Comparison of ENCODE assay signal across 8 cellular contexts in genomic region chr6:122491915-122492537, GRCh38. TPM values are rescaled to one million over a fixed set of nuclear protein-coding genes. Genes with fewer than 3 reads are reported as not detected.
DNase-seq lines count a peak whose midpoint lies in the region; ATAC-seq, FAIRE-seq and TF ChIP-seq lines count a peak whose summit lies in the region.

No MANE protein-coding gene starts in this region.

- peaks cover 2 to 12% of the 10 kb centered on the region in 2 experiments for H3K27me3 ChIP-seq in endothelial cell of umbilical vein (ENCODE audit: control insufficient read depth in 2 of 2, insufficient read depth in 2 of 2, low read length in 2 of 2)

- H4K20me1 ChIP-seq in endothelial cell of umbilical vein (replicated peaks; ENCODE audit: control insufficient read depth, extremely low read depth, insufficient read depth, low read length), result no peaks in the 10 kb centered on the region

- ATAC-seq in GM21526 (IDR thresholded peaks at IDR 0.05; ENCODE audit: low FRiP score, unreplicated experiment), result peak; percentile 97
- ATAC-seq in activated CD8-positive, alpha-beta memory T cell treated with anti-CD3 and anti-CD28 coated beads, Interleukin-2, amount 10 ng/mL, durations not matched to agents 7 days and 5 days, result peak; percentile 91
- peak; percentile 99 to 100 for ATAC-seq in naive thymus-derived CD8-positive, alpha-beta T cell

- no peak overlapping the region for H3K9ac ChIP-seq in endothelial cell of umbilical vein (replicated peaks; ENCODE audit: extremely low read depth, insufficient read depth, low read length)

- no peaks in the 10 kb centered on the region for H3K4me1 ChIP-seq in endothelial cell of umbilical vein (ENCODE audit: control insufficient read depth, extremely low read depth, insufficient read depth, low read length)

- DNase-seq in DMS53 (lab: John Stamatoyannopoulos, UW) (peak; percentile 86), HT1080 (ENCODE audit: low read depth) (peak; percentile 63), NOMO-1 treated with dmso at 0.1 percent for 144 hours (lab: John Stamatoyannopoulos, UW; ENCODE audit: unreplicated experiment) (peak; percentile 47), endothelial cell of umbilical vein (ENCODE audit: low read depth, low spot score) (peak; percentile 78)
- peak; percentile 82 for DNase-seq in activated CD8-positive, alpha-beta memory T cell treated with anti-CD3 and anti-CD28 coated beads, Interleukin-2, amount 10 ng/mL, durations not matched to agents 7 days and 5 days
- peak; percentile 47 to 81 (median 65) for DNase-seq in naive thymus-derived CD8-positive, alpha-beta T cell
- peak; percentile 43 for DNase-seq in stimulated activated naive CD4-positive, alpha-beta T cell treated with Interleukin-2 at 50 U/mL for 16 hours (lab: John Stamatoyannopoulos, UW)

- dilution Hi-C loops in endothelial cell of umbilical vein (cut with MboI; ENCODE audit: extremely low pct_ligation_motif_present, low sequenced_read_pairs), result no loop called here

- no peaks in the 10 kb centered on the region for H3K9me3 ChIP-seq in endothelial cell of umbilical vein (replicated peaks; ENCODE audit: control insufficient read depth, insufficient read depth, low read length)

- H3K4me1 Mint-ChIP-seq in activated CD8-positive, alpha-beta memory T cell treated with anti-CD3 and anti-CD28 coated beads, Interleukin-2, amount 10 ng/mL, durations not matched to agents 7 days and 5 days, result peaks cover 16% of the 10 kb centered on the region
- H3K4me1 Mint-ChIP-seq in naive thymus-derived CD8-positive, alpha-beta T cell, result peaks cover 2 to 15% (median 12%) of the 10 kb centered on the region in 4 donors

- H3K4me3 ChIP-seq in endothelial cell of umbilical vein (replicated peaks in 1 of 3; ENCODE audit: insufficient read depth in 1 of 3, low read depth in 1 of 3, low read length in 3 of 3), result no peak overlapping the region

- TF ChIP-seq POLR2A in endothelial cell of umbilical vein (IDR thresholded peaks at IDR 0.05; ENCODE audit: low read depth, low read length), result no peak

- H3K4me2 ChIP-seq in endothelial cell of umbilical vein (ENCODE audit: insufficient read depth, low read length), result peak overlapping the region; percentile 47

- no peaks in the 10 kb centered on the region for H3K9me3 Mint-ChIP-seq in activated CD8-positive, alpha-beta memory T cell treated with anti-CD3 and anti-CD28 coated beads, Interleukin-2, amount 10 ng/mL, durations not matched to agents 7 days and 5 days (ENCODE audit: low read depth)
- peaks cover 0 to 16% (median 6%) of the 10 kb centered on the region in 9 donors for H3K9me3 Mint-ChIP-seq in naive thymus-derived CD8-positive, alpha-beta T cell

- FAIRE-seq in endothelial cell of umbilical vein (lab: Jason Lieb, UNC), result peak; percentile 79

- no TSS peak for BruUV-seq in endothelial cell of umbilical vein (replicated peaks; lab: Mats Ljungman, UMichigan)

- no peak overlapping the region for H3K4me3 Mint-ChIP-seq in activated CD8-positive, alpha-beta memory T cell treated with anti-CD3 and anti-CD28 coated beads, Interleukin-2, amount 10 ng/mL, durations not matched to agents 7 days and 5 days
- H3K4me3 Mint-ChIP-seq in naive thymus-derived CD8-positive, alpha-beta T cell, result peak overlapping the region in 2 of 10 donors; percentile 2 to 15

- POLR2A ChIA-PET in endothelial cell of umbilical vein (lab: Charles Lee), result interaction anchor here (0.6 kb wide), 1 partner anchor 38 kb away, joined by 4 read pairs; no protein-coding TSS in a partner anchor
- POLR2A ChIA-PET in naive thymus-derived CD8-positive, alpha-beta T cell (lab: Charles Lee), result no interaction called here

- intact Hi-C loops in endothelial cell of umbilical vein (cut with micrococcal nuclease), result loop anchor here (1.0 to 5.0 kb wide), 4 partner anchors 38 to 347 kb away; partner anchors contain the start of gene PKIB

- peaks cover under 1% of the 10 kb centered on the region for H3K27me3 Mint-ChIP-seq in activated CD8-positive, alpha-beta memory T cell treated with anti-CD3 and anti-CD28 coated beads, Interleukin-2, amount 10 ng/mL, durations not matched to agents 7 days and 5 days
- peaks cover 0 to 2% (median 1%) of the 10 kb centered on the region in 5 donors for H3K27me3 Mint-ChIP-seq in naive thymus-derived CD8-positive, alpha-beta T cell

- CTCF ChIA-PET in activated CD8-positive, alpha-beta memory T cell treated with anti-CD3 and anti-CD28 coated beads, Interleukin-2, amount 10 ng/mL, durations not matched to agents 7 days and 5 days (lab: Charles Lee), result interaction anchor here (0.7 to 10.3 kb wide), 17 partner anchors 9 to 347 kb away, joined by 3 to 132 read pairs (median 4); partner anchors contain the start of gene SERINC1
- CTCF ChIA-PET in endothelial cell of umbilical vein (lab: Charles Lee), result interaction anchor here (0.6 to 7.5 kb wide), 33 partner anchors 9 to 1224 kb away, joined by 3 to 325 read pairs (median 5); partner anchors contain the start of genes PKIB and SERINC1

- H3K36me3 Mint-ChIP-seq in activated CD8-positive, alpha-beta memory T cell treated with anti-CD3 and anti-CD28 coated beads, Interleukin-2, amount 10 ng/mL, durations not matched to agents 7 days and 5 days, result no peaks in the 10 kb centered on the region
- H3K36me3 Mint-ChIP-seq in naive thymus-derived CD8-positive, alpha-beta T cell, result peaks cover 0 to 3% (median 2%) of the 10 kb centered on the region in 3 donors

- no peak overlapping the region for H3K27ac Mint-ChIP-seq in activated CD8-positive, alpha-beta memory T cell treated with anti-CD3 and anti-CD28 coated beads, Interleukin-2, amount 10 ng/mL, durations not matched to agents 7 days and 5 days
- peak overlapping the region in 1 of 10 donors; percentile 16 for H3K27ac Mint-ChIP-seq in naive thymus-derived CD8-positive, alpha-beta T cell

- TF ChIP-seq CTCF in endothelial cell of umbilical vein (IDR thresholded peaks at IDR 0.05; ENCODE audit: extremely low read depth in 1 of 2, insufficient read depth in 1 of 2, low read depth in 1 of 2, low read length in 2 of 2), result peak; percentile 76 to 82

- H2AFZ ChIP-seq in endothelial cell of umbilical vein (ENCODE audit: low read depth, low read length), result no peak overlapping the region

- H3K79me2 ChIP-seq in endothelial cell of umbilical vein (ENCODE audit: control insufficient read depth, insufficient read depth, low read length), result no peaks in the 10 kb centered on the region

- H3K27ac ChIP-seq in endothelial cell of umbilical vein (ENCODE audit: insufficient read depth, low read depth, low read length), result no peak overlapping the region

- H3K9me1 ChIP-seq in endothelial cell of umbilical vein (replicated peaks; ENCODE audit: control insufficient read depth, extremely low read depth, insufficient read depth, low read length), result no peaks in the 10 kb centered on the region

- H3K36me3 ChIP-seq in endothelial cell of umbilical vein (ENCODE audit: control insufficient read depth in 2 of 2, extremely low read depth in 1 of 2, insufficient read depth in 2 of 2, low read length in 2 of 2), result no peaks in the 10 kb centered on the region

TF ChIP-seq in endothelial cell of umbilical vein, 7 proteins besides CTCF, POLR2A, EP300 and RAD21:
- TF ChIP-seq POLR2AphosphoS5 (IDR thresholded peaks at IDR 0.05; ENCODE audit: insufficient read depth, low read depth, low read length) (no peak), EZH2 (IDR thresholded peaks at IDR 0.05; ENCODE audit: borderline replicate concordance, low read depth, low read length, severe bottlenecking) (no peak), JUN (IDR thresholded peaks at IDR 0.05; ENCODE audit: borderline replicate concordance, insufficient read depth, insufficient read length, low read depth) (no peak)

RNA-seq across cellular contexts. Expression of gene SERINC1, which starts 20.4 kb away (rescaled TPM):
- total RNA-seq in HT1080 (2014; rRNA removed; shearing (Covaris generic)), result 67.0 and 78.5 TPM in 2 replicates
- 94.7 and 118 TPM in 2 replicates for polyA plus RNA-seq in HT1080 (2015; cell fraction: cytosol; rRNA removed)
- 193 and 210 TPM in 2 replicates for polyA plus RNA-seq in HT1080 (2015; cell fraction: nucleus; rRNA removed)
- 10 to 100 TPM; 37.6 to 52.4 TPM for total RNA-seq in activated CD8-positive, alpha-beta memory T cell treated with anti-CD3 and anti-CD28 coated beads, Interleukin-2, amount 10 ng/mL, durations not matched to agents 7 days and 5 days
- total RNA-seq in endothelial cell of umbilical vein, result 76.5 and 82.0 TPM in 2 replicates
- 29.4 and 40.4 TPM in 2 replicates for polyA plus RNA-seq in endothelial cell of umbilical vein
- polyA plus RNA-seq in endothelial cell of umbilical vein (2011; cell fraction: cytosol; rRNA removed), result 35.4 and 35.6 TPM in 2 replicates
- 21.3 and 28.9 TPM in 2 replicates for polyA plus RNA-seq in endothelial cell of umbilical vein (2011; cell fraction: nucleus; rRNA removed)
- polyA plus RNA-seq in endothelial cell of umbilical vein (2012), result 81.5 and 99.1 TPM in 2 replicates
- polyA minus RNA-seq in endothelial cell of umbilical vein, result 116 and 119 TPM in 2 replicates
- polyA minus RNA-seq in endothelial cell of umbilical vein (2011; cell fraction: cytosol; rRNA and poly(A)+ RNA removed), result 28.8 TPM
- polyA minus RNA-seq in endothelial cell of umbilical vein (2011; cell fraction: nucleus; rRNA and poly(A)+ RNA removed), result 39.7 and 57.5 TPM in 2 replicates
- total RNA-seq in naive thymus-derived CD8-positive, alpha-beta T cell, result 100 to 1,000 TPM; 143 TPM
- polyA plus RNA-seq in naive thymus-derived CD8-positive, alpha-beta T cell, result 100 to 1,000 TPM in 2 of 3 donors, 10 to 100 TPM in 1; 94.8 to 102 (median 101) TPM
